In genomic region chr17:64057701-64058263, GRCh38 we compare ENCODE assay signal across 1 cellular context.
A peak's percentile ranks its signal among the peaks of the same experiment; 100 is the strongest.
TF ChIP-seq lines count a peak whose summit lies in the region.

No MANE protein-coding gene starts in this region.

TF ChIP-seq in A549, 52 proteins besides CTCF, POLR2A, EP300 and RAD21 (continued from another document):
- no peak for TF ChIP-seq RCOR1 (IDR thresholded peaks at IDR 0.05; ENCODE audit: low read depth, low read length)
- peak; percentile 87; the same call in 1 of the 2 replicates for TF ChIP-seq RFX5 (IDR thresholded peaks at IDR 0.05)
- TF ChIP-seq GATA3 (IDR thresholded peaks at IDR 0.05; ENCODE audit: borderline replicate concordance) = peak; percentile 84
- no peak for TF ChIP-seq MAX (IDR thresholded peaks at IDR 0.05)
- no peak for TF ChIP-seq HOXA7 (CRISPR knock-in tag; IDR thresholded peaks at IDR 0.05)
- no peak for TF ChIP-seq MAFK (IDR thresholded peaks at IDR 0.05; ENCODE audit: partially characterized antibody)
- no peak for TF ChIP-seq TP53 (CRISPR knock-in tag; IDR thresholded peaks at IDR 0.05)
- no peak for TF ChIP-seq HOXB5 (CRISPR knock-in tag; IDR thresholded peaks at IDR 0.05)
- TF ChIP-seq RNF2 (IDR thresholded peaks at IDR 0.05; ENCODE audit: borderline replicate concordance, low read depth) = no peak
